In genomic region chr16:51137097-51137496, GRCh38 we compare ENCODE assay signal across 14 cellular contexts. TPM values are rescaled to one million over a fixed set of nuclear protein-coding genes. Genes with fewer than 3 reads are reported as not detected.
A peak's percentile ranks its signal among the peaks of the same experiment; 100 is the strongest.
DNase-seq lines count a peak whose midpoint lies in the region; ATAC-seq and TF ChIP-seq lines count a peak whose summit lies in the region.
"Had no signal": no experiment of that assay in that cellular context is flagged by ENCODE, and none has a peak within 500 bp of the region (broad histone marks: within the 10 kb centered on the region; RNA-seq: fewer than 3 reads in every experiment).

No MANE protein-coding gene starts in this region.

- H3K27me3 ChIP-seq in right lobe of liver (no peaks in the 10 kb centered on the region), thyroid gland (no peaks in the 10 kb centered on the region)

- ATAC-seq in left cardiac atrium (no peak), right lobe of liver (peak; percentile 74 to 84 (median 76))
- ATAC-seq: HCT116, Panc1 had no signal

- peak; percentile 72 for DNase-seq in left cardiac atrium
- DNase-seq in cardiac septum (ENCODE audit: low spot score), result no peak
- DNase-seq in epithelial cell of proximal tubule (ENCODE audit: low read depth), result no peak
- peak; percentile 86 to 90 (median 88) for DNase-seq in right lobe of liver
- DNase-seq in thyroid gland, result peak; percentile 88 to 94
- DNase-seq in NCI-H146 treated with DMSO at 0.1 percent for 48 hours (lab: John Stamatoyannopoulos, UW; ENCODE audit: unreplicated experiment), result no peak
- no peak for DNase-seq in NCI-H2107 (lab: John Stamatoyannopoulos, UW)
- DNase-seq in activated gamma-delta T cell treated with Interleukin-2 at 50 U/mL for 16 hours, result no peak
- DNase-seq: DMS53, NCI-H146, NCI-H446, Right ventricle myocardium superior had no signal

- H3K4me3 ChIP-seq in epithelial cell of proximal tubule (ENCODE audit: low read depth, low read length) (peak overlapping the region; percentile 5), right lobe of liver (no peak overlapping the region), thyroid gland (replicated peaks in 1 of 3) (no peak overlapping the region)

- TF ChIP-seq POLR2A in right lobe of liver (IDR thresholded peaks at IDR 0.05) (no peak), thyroid gland (IDR thresholded peaks at IDR 0.05) (peak in 1 of 2 donors; percentile 27)

- H3K27ac ChIP-seq in right lobe of liver, result peak overlapping the region in 2 of 3 donors; percentile 69 to 84
- H3K27ac ChIP-seq in thyroid gland, result peak overlapping the region; percentile 40 to 99 (median 73)

- TF ChIP-seq CTCF in epithelial cell of proximal tubule (conservative IDR thresholded peaks at IDR 0.05; ENCODE audit: low read depth, low read length) (peak; percentile 15), right lobe of liver (IDR thresholded peaks at IDR 0.05) (peak in 2 of 4 donors; percentile 6 to 32), thyroid gland (IDR thresholded peaks at IDR 0.05) (no peak)

- intact Hi-C loops in left cardiac atrium (cut with DNase I) (no loop called here), cardiac septum (cut with DNase I) (no loop called here), right lobe of liver (cut with DNase I) (no loop called here), thyroid gland (cut with DNase I) (no loop called here)

- H3K4me1 ChIP-seq in right lobe of liver (peaks cover 0 to 56% (median 15%) of the 10 kb centered on the region in 4 donors), thyroid gland (peaks cover 15 to 51% of the 10 kb centered on the region in 2 donors)

- 45% methylated on average over 7 of the region's 18 CpGs for WGBS in right lobe of liver (ENCODE audit: insufficient coverage, low coverage, low lambda C conversion rate, missing lambda C conversion rate)
- 59 to 61% methylated on average over 18 of the region's 18 CpGs for WGBS in thyroid gland, 2 donors

- no peaks in the 10 kb centered on the region for H3K9me3 ChIP-seq in right lobe of liver
- no peaks in the 10 kb centered on the region for H3K9me3 ChIP-seq in thyroid gland

- H3K36me3 ChIP-seq in right lobe of liver (peaks cover 0 to 38% (median 19%) of the 10 kb centered on the region in 4 donors), thyroid gland (peaks cover 0 to 12% of the 10 kb centered on the region in 2 donors)

RNA-seq across cellular contexts. Expression of gene SALL1, which starts 14.0 kb away (rescaled TPM):
- total RNA-seq in left cardiac atrium, result 1 to 10 TPM in 1 of 2 donors, under 1 TPM in 1; 0.29 to 4.6 TPM
- 0.22 TPM for total RNA-seq in cardiac septum
- 17.4 and 20.0 TPM in 2 replicates for total RNA-seq in epithelial cell of proximal tubule
- 10 to 100 TPM; 22.9 to 30.1 (median 26.4) TPM for total RNA-seq in right lobe of liver
- 10 to 100 TPM; 23.0 to 57.0 (median 44.0) TPM for total RNA-seq in thyroid gland

Comparison
In these comparisons a context has a peak if more than half of its experiments do, and no peak if none do; other contexts are left out.
1. DNase-seq: peak in left cardiac atrium (single experiment), right lobe of liver (3 of 3) and thyroid gland (2 of 2); none in cardiac septum (single experiment), epithelial cell of proximal tubule (single experiment), NCI-H146 treated with DMSO at 0.1 percent for 48 hours (single experiment), NCI-H2107 (single experiment) and activated gamma-delta T cell treated with Interleukin-2 at 50 U/mL for 16 hours (single experiment).
2. ATAC-seq: peak in right lobe of liver (4 of 4); none in left cardiac atrium (0 of 2).